Comparison of ENCODE assay signal across 15 cellular contexts in the genomic region with DNA sequence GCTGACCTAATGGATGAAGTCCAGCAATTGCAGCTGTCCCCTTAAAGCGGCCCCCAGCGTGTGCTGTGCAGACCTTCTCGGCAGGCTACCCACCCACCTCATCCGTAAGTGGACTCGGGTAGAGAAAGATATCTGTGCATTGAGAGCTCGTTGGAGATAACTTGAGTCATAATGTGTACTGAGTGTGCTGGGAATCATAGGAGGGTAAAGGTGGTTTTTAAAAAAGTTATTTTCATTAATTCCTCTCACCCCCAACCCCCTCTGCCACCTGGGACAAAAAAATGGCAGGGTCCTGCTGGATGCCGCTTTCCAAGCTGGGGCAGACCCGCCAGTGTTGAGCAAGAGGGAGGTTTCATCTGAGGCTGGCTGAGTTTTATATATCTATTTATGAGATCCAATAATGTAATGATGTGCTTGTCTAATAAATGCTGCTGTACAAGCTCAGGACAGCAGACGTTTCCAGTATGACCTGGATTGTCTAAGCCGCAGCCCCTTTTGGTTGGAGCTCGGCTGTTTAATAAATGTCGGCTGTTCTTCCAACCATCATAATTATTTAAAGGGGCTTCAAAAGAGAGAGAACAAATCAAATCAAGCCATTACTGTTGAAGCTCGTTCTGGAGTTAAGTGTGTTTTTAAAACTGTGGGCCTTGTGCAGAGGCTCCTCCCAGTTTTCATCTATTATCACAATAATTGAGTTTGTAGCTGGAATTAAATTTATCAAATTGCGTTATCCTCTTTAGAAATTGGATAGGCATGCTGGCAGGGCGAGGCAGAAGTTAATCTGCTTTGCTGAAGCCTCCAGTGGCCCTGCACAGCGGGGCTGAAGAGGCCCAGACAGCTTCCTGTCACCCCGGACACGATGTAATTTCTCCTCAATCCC.
A peak's percentile ranks its signal among the peaks of the same experiment; 100 is the strongest.
DNase-seq lines count a peak whose midpoint lies in the region; ATAC-seq, FAIRE-seq and TF ChIP-seq lines count a peak whose summit lies in the region.
"Had no signal": no experiment of that assay in that cellular context is flagged by ENCODE, and none has a peak within 500 bp of the region (broad histone marks: within the 10 kb centered on the region; RNA-seq: fewer than 3 reads in every experiment).

No MANE protein-coding gene starts in this region.

- TF ChIP-seq POLR2A in K562 (conservative IDR thresholded peaks at IDR 0.05) (no peak), body of pancreas (IDR thresholded peaks at IDR 0.05) (no peak)

- H3K4me3 ChIP-seq in BE2C (ENCODE audit: low read depth, low read length) = peak overlapping the region; percentile 36
- H3K4me3 ChIP-seq in K562 = no peak overlapping the region
- no peak overlapping the region for H3K4me3 ChIP-seq in lower lobe of right lung
- H3K4me3 ChIP-seq in body of pancreas = no peak overlapping the region
- H3K4me3 ChIP-seq in HAP-1 = no peak overlapping the region

- in situ Hi-C loops in K562 (cut with MboI) = loop anchor here (25.0 kb wide), 1 partner anchor 445 kb away; no protein-coding TSS in a partner anchor
- in situ Hi-C loops in HAP-1 (cut with MboI; ENCODE audit: low sequenced_read_pairs) = no loop called here

- no peaks in the 10 kb centered on the region for H3K79me2 ChIP-seq in K562 (ENCODE audit: control insufficient read depth, insufficient read depth, low read length)

- TF ChIP-seq EP300 in K562 (IDR thresholded peaks at IDR 0.05; ENCODE audit: low read length) = no peak

- TF ChIP-seq CTCF in BE2C (IDR thresholded peaks at IDR 0.05; ENCODE audit: low read depth, low read length) = no peak
- TF ChIP-seq CTCF in K562 (IDR thresholded peaks at IDR 0.05 in 2 of 3, conservative IDR thresholded peaks at IDR 0.05 in 1 of 3; ENCODE audit: insufficient read depth in 2 of 3, low read depth in 1 of 3, low read length in 3 of 3) = no peak
- TF ChIP-seq CTCF in lower lobe of right lung (IDR thresholded peaks at IDR 0.05) = no peak
- no peak for TF ChIP-seq CTCF in body of pancreas (IDR thresholded peaks at IDR 0.05)

- H3K4me2 ChIP-seq in K562 (ENCODE audit: insufficient read depth, low read length) = no peak overlapping the region

- CTCF ChIA-PET in K562 (lab: Yijun Ruan, JAX; ENCODE audit: low intra/inter-chr PET ratio) = no interaction called here

- no peaks in the 10 kb centered on the region; the same call in 1 of the 2 replicates for H4K20me1 ChIP-seq in K562 (replicated peaks; ENCODE audit: control insufficient read depth, insufficient read depth, low read length)

- ATAC-seq in K562 (no peak), lower lobe of right lung (peak in 1 of 2 donors; percentile 44), body of pancreas (no peak), GM21825 (IDR thresholded peaks at IDR 0.05; ENCODE audit: unreplicated experiment) (no peak)

- no TSS peak for BruUV-seq in K562 (replicated peaks; lab: Mats Ljungman, UMichigan)

- FAIRE-seq in K562 (lab: Jason Lieb, UNC) = no peak
- FAIRE-seq: frontal cortex, islet of Langerhans had no signal

- no peaks in the 10 kb centered on the region for H3K9me1 ChIP-seq in K562 (ENCODE audit: control insufficient read depth, insufficient read depth, low read length)

- H3K27me3 ChIP-seq in BE2C (peaks cover 18% of the 10 kb centered on the region), K562 (ENCODE audit: control insufficient read depth in 2 of 2, insufficient read depth in 2 of 2, low read length in 2 of 2) (no peaks in the 10 kb centered on the region), lower lobe of right lung (ENCODE audit: low read depth) (no peaks in the 10 kb centered on the region), body of pancreas (no peaks in the 10 kb centered on the region), HAP-1 (ENCODE audit: low read depth) (no peaks in the 10 kb centered on the region)

- POLR2A ChIA-PET in K562 (lab: Yijun Ruan, JAX) = interaction anchor here (0.5 to 1.2 kb wide), 5 partner anchors 10 to 864 kb away, joined by 3 to 4 read pairs (median 3); no protein-coding TSS in a partner anchor

- peak overlapping the region; percentile 52; the same call in 1 of the 3 replicates for H3K27ac ChIP-seq in K562 (ENCODE audit: extremely low read depth, low read depth, low read length)
- peak overlapping the region; percentile 36 for H3K27ac ChIP-seq in lower lobe of right lung
- no peak overlapping the region for H3K27ac ChIP-seq in body of pancreas

- no peak overlapping the region for H2AFZ ChIP-seq in K562 (ENCODE audit: low read depth, low read length)

- H3K4me1 ChIP-seq in BE2C = peaks cover 16% of the 10 kb centered on the region
- H3K4me1 ChIP-seq in K562 (replicated peaks in 1 of 2; ENCODE audit: control insufficient read depth in 2 of 2, insufficient read depth in 2 of 2, low read length in 2 of 2) = peaks cover 2 to 19% of the 10 kb centered on the region in 2 experiments; a peak in 4 of 5 replicates
- H3K4me1 ChIP-seq in lower lobe of right lung = peaks cover 11% of the 10 kb centered on the region
- no peaks in the 10 kb centered on the region for H3K4me1 ChIP-seq in body of pancreas
- H3K4me1 ChIP-seq in HAP-1 = no peaks in the 10 kb centered on the region

- WGBS in K562 (ENCODE audit: insufficient coverage, low coverage, missing lambda C conversion rate) = 48% methylated on average over 16 of the region's 18 CpGs
- WGBS in body of pancreas, 2 donors = 88% methylated on average over 18 of the region's 18 CpGs

- no peak for TF ChIP-seq RAD21 in K562 (CRISPR knock-in tag; conservative IDR thresholded peaks at IDR 0.05 in 1 of 2, IDR thresholded peaks at IDR 0.05 in 1 of 2)

- intact Hi-C loops in K562 (cut with micrococcal nuclease) = no loop called here
- intact Hi-C loops in lower lobe of right lung (cut with DNase I) = no loop called here
- intact Hi-C loops in body of pancreas (cut with DNase I) = no loop called here

- H3K36me3 ChIP-seq in BE2C = no peaks in the 10 kb centered on the region
- H3K36me3 ChIP-seq in K562 (ENCODE audit: control insufficient read depth, insufficient read depth, low read length) = no peaks in the 10 kb centered on the region
- H3K36me3 ChIP-seq in lower lobe of right lung = no peaks in the 10 kb centered on the region
- no peaks in the 10 kb centered on the region for H3K36me3 ChIP-seq in body of pancreas (replicated peaks in 1 of 2; ENCODE audit: insufficient read depth in 1 of 2, low read depth in 2 of 2)
- H3K36me3 ChIP-seq in HAP-1 (replicated peaks) = no peaks in the 10 kb centered on the region

- H3K9ac ChIP-seq in K562 (ENCODE audit: insufficient read depth in 1 of 2, low read depth in 2 of 2, low read length in 2 of 2) = no peak overlapping the region

- DNase-seq in BE2C (peak; percentile 77), HT1080 (ENCODE audit: low read depth) (peak; percentile 35), K562 (ENCODE audit: extremely low read depth in 1 of 4, low spot score in 3 of 4) (no peak), lower lobe of right lung (peak; percentile 35), body of pancreas (no peak), HAP-1 (ENCODE audit: low spot score in 2 of 2) (no peak), OCI-M1 (lab: John Stamatoyannopoulos, UW) (no peak)
- DNase-seq: activated B cell treated with CpG ODN at 0.5 μM for 24 hours; CD4-positive, alpha-beta memory T cell; GF-D8; naive thymus-derived CD4-positive, alpha-beta T cell; stimulated activated naive CD4-positive, alpha-beta T cell treated with Interleukin-2 at 50 U/mL for 16 hours had no signal

- no peaks in the 10 kb centered on the region for H3K9me3 ChIP-seq in BE2C
- H3K9me3 ChIP-seq in K562 (replicated peaks; ENCODE audit: control insufficient read depth, insufficient read depth, low read depth, low read length) = no peaks in the 10 kb centered on the region
- no peaks in the 10 kb centered on the region for H3K9me3 ChIP-seq in lower lobe of right lung
- no peaks in the 10 kb centered on the region for H3K9me3 ChIP-seq in body of pancreas
- no peaks in the 10 kb centered on the region for H3K9me3 ChIP-seq in HAP-1

TF ChIP-seq in K562, 482 proteins besides CTCF, POLR2A, EP300 and RAD21 (continues in another document):
- TF ChIP-seq, protein P1, sequence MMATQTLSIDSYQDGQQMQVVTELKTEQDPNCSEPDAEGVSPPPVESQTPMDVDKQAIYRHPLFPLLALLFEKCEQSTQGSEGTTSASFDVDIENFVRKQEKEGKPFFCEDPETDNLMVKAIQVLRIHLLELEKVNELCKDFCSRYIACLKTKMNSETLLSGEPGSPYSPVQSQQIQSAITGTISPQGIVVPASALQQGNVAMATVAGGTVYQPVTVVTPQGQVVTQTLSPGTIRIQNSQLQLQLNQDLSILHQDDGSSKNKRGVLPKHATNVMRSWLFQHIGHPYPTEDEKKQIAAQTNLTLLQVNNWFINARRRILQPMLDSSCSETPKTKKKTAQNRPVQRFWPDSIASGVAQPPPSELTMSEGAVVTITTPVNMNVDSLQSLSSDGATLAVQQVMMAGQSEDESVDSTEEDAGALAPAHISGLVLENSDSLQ (IDR thresholded peaks at IDR 0.05) = no peak
- TF ChIP-seq KDM2B (CRISPR knock-in tag; IDR thresholded peaks at IDR 0.05) (no peak), ERF (CRISPR knock-in tag; IDR thresholded peaks at IDR 0.05) (no peak)
- TF ChIP-seq, protein P2, sequence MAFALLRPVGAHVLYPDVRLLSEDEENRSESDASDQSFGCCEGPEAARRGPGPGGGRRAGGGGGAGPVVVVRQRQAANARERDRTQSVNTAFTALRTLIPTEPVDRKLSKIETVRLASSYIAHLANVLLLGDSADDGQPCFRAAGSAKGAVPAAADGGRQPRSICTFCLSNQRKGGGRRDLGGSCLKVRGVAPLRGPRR (CRISPR knock-in tag; IDR thresholded peaks at IDR 0.05) = no peak
- TF ChIP-seq, protein P3, sequence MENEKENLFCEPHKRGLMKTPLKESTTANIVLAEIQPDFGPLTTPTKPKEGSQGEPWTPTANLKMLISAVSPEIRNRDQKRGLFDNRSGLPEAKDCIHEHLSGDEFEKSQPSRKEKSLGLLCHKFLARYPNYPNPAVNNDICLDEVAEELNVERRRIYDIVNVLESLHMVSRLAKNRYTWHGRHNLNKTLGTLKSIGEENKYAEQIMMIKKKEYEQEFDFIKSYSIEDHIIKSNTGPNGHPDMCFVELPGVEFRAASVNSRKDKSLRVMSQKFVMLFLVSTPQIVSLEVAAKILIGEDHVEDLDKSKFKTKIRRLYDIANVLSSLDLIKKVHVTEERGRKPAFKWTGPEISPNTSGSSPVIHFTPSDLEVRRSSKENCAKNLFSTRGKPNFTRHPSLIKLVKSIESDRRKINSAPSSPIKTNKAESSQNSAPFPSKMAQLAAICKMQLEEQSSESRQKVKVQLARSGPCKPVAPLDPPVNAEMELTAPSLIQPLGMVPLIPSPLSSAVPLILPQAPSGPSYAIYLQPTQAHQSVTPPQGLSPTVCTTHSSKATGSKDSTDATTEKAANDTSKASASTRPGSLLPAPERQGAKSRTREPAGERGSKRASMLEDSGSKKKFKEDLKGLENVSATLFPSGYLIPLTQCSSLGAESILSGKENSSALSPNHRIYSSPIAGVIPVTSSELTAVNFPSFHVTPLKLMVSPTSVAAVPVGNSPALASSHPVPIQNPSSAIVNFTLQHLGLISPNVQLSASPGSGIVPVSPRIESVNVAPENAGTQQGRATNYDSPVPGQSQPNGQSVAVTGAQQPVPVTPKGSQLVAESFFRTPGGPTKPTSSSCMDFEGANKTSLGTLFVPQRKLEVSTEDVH (IDR thresholded peaks at IDR 0.05; ENCODE audit: low read depth, partially characterized antibody) = no peak

Comparison
In these comparisons a context has a peak if more than half of its experiments do, and no peak if none do; other contexts are left out.
1. DNase-seq: peak in BE2C (single experiment), HT1080 (single experiment) and lower lobe of right lung (single experiment); none in K562 (0 of 4), body of pancreas (0 of 4), HAP-1 (0 of 2) and OCI-M1 (single experiment).
2. H3K27ac ChIP-seq: peak in K562 (single experiment) and lower lobe of right lung (single experiment); none in body of pancreas (0 of 4).